ENCODE assay signal across 8 cellular contexts in genomic region chr4:69881173-69881773, GRCh38. TPM values are rescaled to one million over a fixed set of nuclear protein-coding genes. Genes with fewer than 3 reads are reported as not detected.
DNase-seq lines count a peak whose midpoint lies in the region; ATAC-seq and TF ChIP-seq lines count a peak whose summit lies in the region.

No MANE protein-coding gene starts in this region.

- DNase-seq in heart left ventricle (no peak), right atrium auricular region (ENCODE audit: low spot score) (no peak), LHCN-M2 (ENCODE audit: low read depth) (peak; percentile 39), T-cell (peak in 23 of 34 experiments; percentile 1 to 32 (median 8)), omental fat pad (ENCODE audit: low spot score) (no peak)

- no peak overlapping the region for H3K27ac Mint-ChIP-seq in T-cell

- H3K27me3 Mint-ChIP-seq in T-cell, result no peaks in the 10 kb centered on the region

- TF ChIP-seq CTCF in heart left ventricle (IDR thresholded peaks at IDR 0.05), result peak; percentile 25 to 70 (median 48)
- TF ChIP-seq CTCF in right atrium auricular region (IDR thresholded peaks at IDR 0.05), result peak in 1 of 2 donors; percentile 69
- TF ChIP-seq CTCF in neutrophil (IDR thresholded peaks at IDR 0.05), result peak; percentile 88
- no peak for TF ChIP-seq CTCF in omental fat pad (IDR thresholded peaks at IDR 0.05)

- H3K36me3 ChIP-seq in heart left ventricle (no peaks in the 10 kb centered on the region), right atrium auricular region (no peaks in the 10 kb centered on the region), neutrophil (no peaks in the 10 kb centered on the region)

- CTCF ChIA-PET in T-cell (lab: Charles Lee), result interaction anchor here (0.6 to 2.2 kb wide), 14 partner anchors 13 to 1383 kb away, joined by 3 to 11 read pairs (median 4); no protein-coding TSS in a partner anchor

- POLR2A ChIA-PET in T-cell (lab: Charles Lee), result no interaction called here

- no peak for TF ChIP-seq POLR2A in heart left ventricle (IDR thresholded peaks at IDR 0.05)

- ATAC-seq in heart left ventricle (peak; percentile 46 to 68 (median 59)), GM21529 (IDR thresholded peaks at IDR 0.05; ENCODE audit: unreplicated experiment) (peak; percentile 95), T-cell (replicated peaks in 1 of 4) (peak in 3 of 4 experiments; percentile 49 to 77 (median 60)), esophagus mucosa (peak; percentile 86), omental fat pad (ENCODE audit: low FRiP score) (no peak)

- peaks cover 3% of the 10 kb centered on the region for H3K36me3 Mint-ChIP-seq in T-cell

- H3K27me3 ChIP-seq in heart left ventricle, result no peaks in the 10 kb centered on the region
- H3K27me3 ChIP-seq in right atrium auricular region, result no peaks in the 10 kb centered on the region
- H3K27me3 ChIP-seq in neutrophil, result no peaks in the 10 kb centered on the region

- no peaks in the 10 kb centered on the region for H3K9me3 Mint-ChIP-seq in T-cell

- no peaks in the 10 kb centered on the region for H3K9me3 ChIP-seq in heart left ventricle
- H3K9me3 ChIP-seq in right atrium auricular region, result no peaks in the 10 kb centered on the region
- no peaks in the 10 kb centered on the region for H3K9me3 ChIP-seq in neutrophil

- H3K4me3 ChIP-seq in heart left ventricle, result no peak overlapping the region
- H3K4me3 ChIP-seq in right atrium auricular region, result no peak overlapping the region
- no peak overlapping the region for H3K4me3 ChIP-seq in neutrophil (ENCODE audit: low read depth in 1 of 2, low read length in 1 of 2)

- H3K4me1 ChIP-seq in heart left ventricle (no peaks in the 10 kb centered on the region), right atrium auricular region (no peaks in the 10 kb centered on the region), neutrophil (ENCODE audit: control insufficient read depth in 1 of 2, insufficient read depth in 1 of 2, low read depth in 1 of 2, low read length in 1 of 2) (no peaks in the 10 kb centered on the region)

- H3K27ac ChIP-seq in heart left ventricle (no peak overlapping the region), right atrium auricular region (no peak overlapping the region), neutrophil (no peak overlapping the region)

- intact Hi-C loops in heart left ventricle (cut with DNase I), result loop anchor here in 6 of 10 donors (5.0 to 10.0 kb wide), 3 partner anchors 186 to 566 kb away; no protein-coding TSS in a partner anchor

- H3K4me3 Mint-ChIP-seq in T-cell, result no peak overlapping the region

- no peaks in the 10 kb centered on the region for H3K4me1 Mint-ChIP-seq in T-cell

RNA-seq across cellular contexts. Expression of gene SULT1E1, which starts 21.3 kb away (rescaled TPM):
- total RNA-seq in heart left ventricle, result not detected
- not detected for polyA plus RNA-seq in heart left ventricle
- not detected for total RNA-seq in right atrium auricular region
- total RNA-seq in LHCN-M2 (2014; rRNA removed), result not detected in 2 replicates
- not detected for polyA plus RNA-seq in LHCN-M2 (2012)
- not detected for total RNA-seq in T-cell
- total RNA-seq in esophagus mucosa, result 0.52 TPM
- not detected for total RNA-seq in omental fat pad

RNA-seq across cellular contexts. Expression of gene CSN1S1, which starts 49.6 kb away (rescaled TPM):
- total RNA-seq in heart left ventricle (not detected), right atrium auricular region (not detected), LHCN-M2 (2014; rRNA removed) (not detected in 2 replicates), T-cell (not detected), esophagus mucosa (not detected), omental fat pad (10 to 100 TPM in 1 of 4 donors, 1 to 10 TPM in 2, not detected in 1; 1.6 to 40.6 (median 2.9) TPM)
- under 1 TPM in 1 of 2 donors, not detected in 1; 0.12 TPM for polyA plus RNA-seq in heart left ventricle
- polyA plus RNA-seq in LHCN-M2 (2012), result not detected

Comparison
In these comparisons a context has a peak if more than half of its experiments do, and no peak if none do; other contexts are left out.
1. DNase-seq: peak in LHCN-M2 (single experiment) and T-cell (23 of 34); none in heart left ventricle (0 of 5), right atrium auricular region (single experiment) and omental fat pad (single experiment).
2. CTCF ChIP-seq: peak in heart left ventricle (12 of 12) and neutrophil (single experiment); none in omental fat pad (0 of 3).